27 cellular contexts compared by ENCODE assay signal in the genomic region with DNA sequence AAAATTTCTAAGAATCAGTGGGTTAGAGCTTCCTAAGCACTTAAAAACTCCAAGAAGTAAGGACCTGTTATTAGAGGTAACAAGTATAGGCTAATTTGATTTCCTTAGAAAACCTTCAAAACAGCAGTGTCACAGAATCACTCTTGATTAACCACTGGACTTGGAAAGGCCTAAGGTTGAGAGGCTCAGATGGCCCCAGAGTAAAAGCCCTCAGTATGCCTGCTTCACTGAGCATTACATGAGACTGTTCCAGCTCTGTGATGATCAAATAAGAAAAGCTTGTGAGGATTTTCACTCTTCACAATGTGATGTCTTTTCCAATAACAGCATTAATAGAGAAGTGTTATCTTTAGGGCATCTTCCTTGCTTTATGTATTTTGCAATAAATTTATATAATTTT.
"Had no signal": no experiment of that assay in that cellular context is flagged by ENCODE, and none has a peak within 500 bp of the region (broad histone marks: within the 10 kb centered on the region; RNA-seq: fewer than 3 reads in every experiment).

No MANE protein-coding gene starts in this region.

- DNase-seq: stimulated activated CD4-positive, alpha-beta T cell treated with anti-CD3 and anti-CD28 coated beads, Interleukin-2, amount 100 ng/mL, for 48 hours; stimulated activated CD4-positive, alpha-beta T cell treated with anti-CD3 and anti-CD28 coated beads, Interleukin-4, amount 100 ng/mL, for 1 hour; stimulated activated CD4-positive, alpha-beta T cell treated with anti-CD3 and anti-CD28 coated beads, Interleukin-4, amount 100 ng/mL, for 24 hours; stimulated activated CD4-positive, alpha-beta T cell treated with anti-CD3 and anti-CD28 coated beads, Interleukin-4, amount 100 ng/mL, for 4 hours; stimulated activated CD8-positive, alpha-beta memory T cell treated with anti-CD3 and anti-CD28 coated beads, Interleukin-4, amount 100 ng/mL, for 48 hours; stimulated activated naive B cell treated with anti-CD40 and anti-IgM and Interleukin-4, amounts not matched to agents 10 μg/mL and 1 μg/mL and 100 μg/mL, for 72 hours; stimulated activated naive CD4-positive, alpha-beta T cell; stimulated activated naive CD4-positive, alpha-beta T cell treated with Interleukin-2 at 50 U/mL for 16 hours; stimulated activated naive CD8-positive, alpha-beta T cell treated with anti-CD3 and anti-CD28 coated beads, Interleukin-15, amount 100 ng/mL, for 72 hours; stimulated activated naive CD8-positive, alpha-beta T cell treated with anti-CD3 and anti-CD28 coated beads, Interleukin-15, Interleukin-2, amounts not matched to agents 100 U/mL and 50 U/mL, for 24 hours; stomach; substantia nigra; testis; tibial artery; transverse colon; trophoblast cell; upper lobe of left lung; upper lobe of right lung; uterus had no signal

- ATAC-seq: stimulated activated effector memory CD8-positive, alpha-beta T cell treated with anti-CD3 and anti-CD28 coated beads, Interleukin-12 subunit alpha, Interleukin-12 subunit beta, amount 100 ng/mL, for 72 hours; stimulated activated memory B cell treated with anti-CD40 and anti-IgM and Interleukin-4, amounts not matched to agents 10 μg/mL and 1 μg/mL and 100 μg/mL, for 72 hours; stimulated activated naive B cell treated with anti-CD40 and anti-IgM and Interleukin-4, amounts not matched to agents 10 μg/mL and 1 μg/mL and 100 μg/mL, for 72 hours; stimulated activated naive CD8-positive, alpha-beta T cell treated with anti-CD3 and anti-CD28 coated beads, Interleukin-15, amount 100 ng/mL, for 72 hours; stimulated activated naive CD8-positive, alpha-beta T cell treated with anti-CD3 and anti-CD28 coated beads, Interleukin-15, Interleukin-2, amounts not matched to agents 100 U/mL and 50 U/mL, for 24 hours; upper lobe of right lung had no signal

- H3K36me3 Mint-ChIP-seq: stimulated activated effector memory CD8-positive, alpha-beta T cell treated with anti-CD3 and anti-CD28 coated beads, Interleukin-12 subunit alpha, Interleukin-12 subunit beta, amount 100 ng/mL, for 72 hours; stimulated activated memory B cell treated with anti-CD40 and anti-IgM and Interleukin-4, amounts not matched to agents 10 μg/mL and 1 μg/mL and 100 μg/mL, for 72 hours; stimulated activated naive B cell treated with anti-CD40 and anti-IgM and Interleukin-4, amounts not matched to agents 10 μg/mL and 1 μg/mL and 100 μg/mL, for 72 hours; type B pancreatic cell had no signal

- H3K27me3 Mint-ChIP-seq: stimulated activated naive CD8-positive, alpha-beta T cell treated with anti-CD3 and anti-CD28 coated beads, Interleukin-15, amount 100 ng/mL, for 72 hours; stimulated activated naive CD8-positive, alpha-beta T cell treated with anti-CD3 and anti-CD28 coated beads, Interleukin-15, Interleukin-2, amounts not matched to agents 100 ng/mL and 50 ng/mL, for 24 hours; type B pancreatic cell had no signal

- H3K9me3 Mint-ChIP-seq: stimulated activated effector memory CD8-positive, alpha-beta T cell treated with anti-CD3 and anti-CD28 coated beads, Interleukin-12 subunit alpha, Interleukin-12 subunit beta, amount 100 ng/mL, for 72 hours; stimulated activated memory B cell treated with anti-CD40 and anti-IgM and Interleukin-4, amounts not matched to agents 10 μg/mL and 1 μg/mL and 100 μg/mL, for 72 hours; stimulated activated naive B cell treated with anti-CD40 and anti-IgM and Interleukin-4, amounts not matched to agents 10 μg/mL and 1 μg/mL and 100 μg/mL, for 72 hours; stimulated activated naive CD8-positive, alpha-beta T cell treated with anti-CD3 and anti-CD28 coated beads, Interleukin-15, amount 100 ng/mL, for 72 hours; stimulated activated naive CD8-positive, alpha-beta T cell treated with anti-CD3 and anti-CD28 coated beads, Interleukin-15, Interleukin-2, amounts not matched to agents 100 ng/mL and 50 ng/mL, for 24 hours; type B pancreatic cell had no signal

- H3K4me3 Mint-ChIP-seq: stimulated activated effector memory CD8-positive, alpha-beta T cell treated with anti-CD3 and anti-CD28 coated beads, Interleukin-12 subunit alpha, Interleukin-12 subunit beta, amount 100 ng/mL, for 72 hours; stimulated activated memory B cell treated with anti-CD40 and anti-IgM and Interleukin-4, amounts not matched to agents 10 μg/mL and 1 μg/mL and 100 μg/mL, for 72 hours; stimulated activated naive B cell treated with anti-CD40 and anti-IgM and Interleukin-4, amounts not matched to agents 10 μg/mL and 1 μg/mL and 100 μg/mL, for 72 hours; stimulated activated naive CD8-positive, alpha-beta T cell treated with anti-CD3 and anti-CD28 coated beads, Interleukin-15, amount 100 ng/mL, for 72 hours; stimulated activated naive CD8-positive, alpha-beta T cell treated with anti-CD3 and anti-CD28 coated beads, Interleukin-15, Interleukin-2, amounts not matched to agents 100 ng/mL and 50 ng/mL, for 24 hours; type B pancreatic cell had no signal

- H3K36me3 ChIP-seq: stomach, suprapubic skin, thoracic aorta, tibial artery, tibial nerve, transverse colon, upper lobe of left lung, upper lobe of right lung, uterus, vagina had no signal

- H3K4me1 Mint-ChIP-seq: stimulated activated effector memory CD8-positive, alpha-beta T cell treated with anti-CD3 and anti-CD28 coated beads, Interleukin-12 subunit alpha, Interleukin-12 subunit beta, amount 100 ng/mL, for 72 hours; stimulated activated memory B cell treated with anti-CD40 and anti-IgM and Interleukin-4, amounts not matched to agents 10 μg/mL and 1 μg/mL and 100 μg/mL, for 72 hours; stimulated activated naive B cell treated with anti-CD40 and anti-IgM and Interleukin-4, amounts not matched to agents 10 μg/mL and 1 μg/mL and 100 μg/mL, for 72 hours; stimulated activated naive CD8-positive, alpha-beta T cell treated with anti-CD3 and anti-CD28 coated beads, Interleukin-15, amount 100 ng/mL, for 72 hours had no signal

- H3K4me3 ChIP-seq: stomach, suprapubic skin, testis, thoracic aorta, tibial artery, tibial nerve, transverse colon, upper lobe of left lung, upper lobe of right lung, uterus, vagina had no signal

- H3K27ac Mint-ChIP-seq: stimulated activated effector memory CD8-positive, alpha-beta T cell treated with anti-CD3 and anti-CD28 coated beads, Interleukin-12 subunit alpha, Interleukin-12 subunit beta, amount 100 ng/mL, for 72 hours; stimulated activated memory B cell treated with anti-CD40 and anti-IgM and Interleukin-4, amounts not matched to agents 10 μg/mL and 1 μg/mL and 100 μg/mL, for 72 hours; stimulated activated naive B cell treated with anti-CD40 and anti-IgM and Interleukin-4, amounts not matched to agents 10 μg/mL and 1 μg/mL and 100 μg/mL, for 72 hours; stimulated activated naive CD8-positive, alpha-beta T cell treated with anti-CD3 and anti-CD28 coated beads, Interleukin-15, amount 100 ng/mL, for 72 hours; stimulated activated naive CD8-positive, alpha-beta T cell treated with anti-CD3 and anti-CD28 coated beads, Interleukin-15, Interleukin-2, amounts not matched to agents 100 ng/mL and 50 ng/mL, for 24 hours; type B pancreatic cell had no signal

- H3K27me3 ChIP-seq: suprapubic skin, testis, tibial artery, tibial nerve, transverse colon, upper lobe of left lung, upper lobe of right lung, uterus, vagina had no signal

- H3K4me1 ChIP-seq: stomach, suprapubic skin, tibial nerve, transverse colon, upper lobe of left lung, upper lobe of right lung, uterus, vagina had no signal

- H3K9me3 ChIP-seq: suprapubic skin, testis, thoracic aorta, tibial artery, transverse colon, upper lobe of left lung, upper lobe of right lung, uterus, vagina had no signal

- H3K27ac ChIP-seq: stomach, suprapubic skin, testis, thoracic aorta, tibial artery, tibial nerve, transverse colon, upper lobe of left lung, upper lobe of right lung, uterus, vagina had no signal
